ENCODE assay signal across 9 cellular contexts in the genomic region with DNA sequence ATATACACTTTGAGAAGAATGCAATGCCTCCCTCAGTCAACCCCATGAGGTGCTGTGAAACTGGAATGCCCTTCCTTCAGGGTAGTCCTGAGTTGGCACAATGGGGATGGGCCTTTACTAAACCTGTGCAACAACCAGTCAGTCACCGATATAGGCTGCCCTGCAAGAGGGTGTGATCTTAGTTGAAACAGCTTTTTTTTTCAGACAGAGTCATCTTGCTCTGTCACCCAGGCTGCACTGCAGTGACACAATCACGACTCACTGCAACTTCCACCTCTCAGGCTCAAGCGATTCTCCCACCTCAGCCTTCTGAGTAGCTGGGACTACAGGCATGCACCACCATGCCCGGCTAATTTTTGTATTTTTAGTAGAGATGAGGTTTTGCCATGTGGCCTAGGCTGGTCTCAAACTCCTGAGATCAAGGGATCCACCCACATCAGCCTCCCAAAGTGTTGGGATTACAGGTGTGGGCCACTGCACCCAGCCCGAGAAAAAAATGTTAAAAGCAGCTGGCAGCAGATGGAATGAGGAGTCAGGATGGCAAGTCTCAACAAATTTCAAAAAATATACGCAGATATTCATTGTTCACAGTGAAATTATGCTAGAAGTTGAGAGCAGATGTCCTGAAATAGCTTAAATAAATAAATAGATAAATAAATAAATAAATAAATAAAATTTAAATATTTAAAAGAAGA. TPM values are rescaled to one million over a fixed set of nuclear protein-coding genes. Genes with fewer than 3 reads are reported as not detected.
A peak's percentile ranks its signal among the peaks of the same experiment; 100 is the strongest.
DNase-seq lines count a peak whose midpoint lies in the region; ATAC-seq and TF ChIP-seq lines count a peak whose summit lies in the region.
"Had no signal": no experiment of that assay in that cellular context is flagged by ENCODE, and none has a peak within 500 bp of the region (broad histone marks: within the 10 kb centered on the region; RNA-seq: fewer than 3 reads in every experiment).

No MANE protein-coding gene starts in this region.

- H3K4me3 ChIP-seq in body of pancreas (no peak overlapping the region), colonic mucosa (no peak overlapping the region)

- no peaks in the 10 kb centered on the region for H3K9me3 ChIP-seq in body of pancreas
- no peaks in the 10 kb centered on the region for H3K9me3 ChIP-seq in colonic mucosa

- TF ChIP-seq CTCF in body of pancreas (IDR thresholded peaks at IDR 0.05): no peak
- TF ChIP-seq CTCF in colonic mucosa (IDR thresholded peaks at IDR 0.05): no peak

- intact Hi-C loops in body of pancreas (cut with DNase I) (no loop called here), colonic mucosa (cut with DNase I) (no loop called here)

- WGBS in body of pancreas, 2 donors: 85 to 92% methylated on average over 6 of the region's 6 CpGs

- H3K4me1 ChIP-seq in body of pancreas: no peaks in the 10 kb centered on the region
- H3K4me1 ChIP-seq in colonic mucosa: no peaks in the 10 kb centered on the region

- DNase-seq in GM04504 (ENCODE audit: low read depth) (peak; percentile 23), NCI-H2171 treated with DMSO at 0.1 percent for 48 hours (lab: John Stamatoyannopoulos, UW) (peak; percentile 82), astrocyte of the hippocampus (ENCODE audit: low read depth, low spot score) (peak; percentile 36), body of pancreas (no peak), colonic mucosa (no peak)
- DNase-seq in stimulated activated CD4-positive, alpha-beta T cell treated with anti-CD3 and anti-CD28 coated beads, Interleukin-15, amount 100 ng/mL, for 48 hours (ENCODE audit: low read depth in 2 of 2): peak; percentile 52 to 61
- DNase-seq: endodermal cell had no signal

- H3K9ac ChIP-seq in colonic mucosa (ENCODE audit: low read depth in 2 of 2, low read length in 2 of 2): no peak overlapping the region

- H3K27ac ChIP-seq in body of pancreas (no peak overlapping the region), colonic mucosa (no peak overlapping the region)

- ATAC-seq in HG03457 (IDR thresholded peaks at IDR 0.05; ENCODE audit: unreplicated experiment) (no peak), GM18907 (IDR thresholded peaks at IDR 0.05; ENCODE audit: unreplicated experiment) (no peak), body of pancreas (no peak)

- H3K36me3 ChIP-seq in body of pancreas (replicated peaks in 1 of 2; ENCODE audit: insufficient read depth in 1 of 2, low read depth in 2 of 2): no peaks in the 10 kb centered on the region
- H3K36me3 ChIP-seq in colonic mucosa: no peaks in the 10 kb centered on the region

- TF ChIP-seq POLR2A in body of pancreas (IDR thresholded peaks at IDR 0.05): no peak

- H3K27me3 ChIP-seq in body of pancreas: no peaks in the 10 kb centered on the region
- H3K27me3 ChIP-seq in colonic mucosa: no peaks in the 10 kb centered on the region

RNA-seq across cellular contexts. Expression of gene MYO5A, which starts 31.8 kb away (rescaled TPM):
- total RNA-seq in body of pancreas: 10 to 100 TPM in 1 of 2 donors, 1 to 10 TPM in 1; 8.2 to 11.9 TPM
- total RNA-seq in colonic mucosa: 1 to 10 TPM; 2.6 to 6.0 TPM

Comparison
In these comparisons a context has a peak if more than half of its experiments do, and no peak if none do; other contexts are left out.
1. DNase-seq: peak in GM04504 (single experiment), NCI-H2171 treated with DMSO at 0.1 percent for 48 hours (single experiment), astrocyte of the hippocampus (single experiment) and stimulated activated CD4-positive, alpha-beta T cell treated with anti-CD3 and anti-CD28 coated beads, Interleukin-15, amount 100 ng/mL, for 48 hours (2 of 2); none in body of pancreas (0 of 4) and colonic mucosa (single experiment).